ENCODE assay signal across 1 cellular context in the genomic region with DNA sequence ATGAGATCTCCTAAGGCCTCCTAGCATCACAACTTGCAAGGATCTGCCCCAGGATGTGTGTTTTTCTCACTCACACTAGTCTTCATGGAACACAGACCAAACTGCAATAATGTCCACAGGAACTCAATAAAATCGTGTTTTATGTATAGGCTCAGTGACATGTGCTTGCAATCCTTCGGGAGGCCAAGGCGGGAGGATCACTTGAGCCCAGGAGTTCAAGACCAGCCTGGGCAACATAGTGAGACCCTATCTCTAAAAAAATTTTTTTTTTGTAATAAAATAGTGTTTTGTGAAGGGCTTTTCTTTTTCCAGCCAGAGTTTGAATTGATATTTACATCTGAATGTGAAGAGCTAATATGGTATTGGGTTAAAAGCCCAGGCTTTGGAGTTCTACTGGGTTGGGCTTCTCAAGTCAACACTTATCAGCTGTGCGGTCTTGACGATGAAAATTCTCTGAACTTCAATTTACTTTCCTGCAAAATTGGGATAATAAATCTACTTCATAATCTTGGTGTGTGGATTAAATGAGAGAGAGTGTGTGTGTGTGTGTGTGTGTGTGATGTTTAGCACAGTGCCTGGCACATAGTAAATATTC.
TF ChIP-seq lines count a peak whose summit lies in the region.

No MANE protein-coding gene starts in this region.

TF ChIP-seq in IMR-90, 13 proteins besides CTCF, POLR2A, EP300 and RAD21:
- TF ChIP-seq, protein P1, sequence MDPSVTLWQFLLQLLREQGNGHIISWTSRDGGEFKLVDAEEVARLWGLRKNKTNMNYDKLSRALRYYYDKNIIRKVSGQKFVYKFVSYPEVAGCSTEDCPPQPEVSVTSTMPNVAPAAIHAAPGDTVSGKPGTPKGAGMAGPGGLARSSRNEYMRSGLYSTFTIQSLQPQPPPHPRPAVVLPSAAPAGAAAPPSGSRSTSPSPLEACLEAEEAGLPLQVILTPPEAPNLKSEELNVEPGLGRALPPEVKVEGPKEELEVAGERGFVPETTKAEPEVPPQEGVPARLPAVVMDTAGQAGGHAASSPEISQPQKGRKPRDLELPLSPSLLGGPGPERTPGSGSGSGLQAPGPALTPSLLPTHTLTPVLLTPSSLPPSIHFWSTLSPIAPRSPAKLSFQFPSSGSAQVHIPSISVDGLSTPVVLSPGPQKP (IDR thresholded peaks at IDR 0.05; ENCODE audit: borderline replicate concordance, low read depth, low read length) = no peak
- no peak for TF ChIP-seq MXI1 (IDR thresholded peaks at IDR 0.05; ENCODE audit: borderline replicate concordance, low read depth, low read length)
- TF ChIP-seq CHD1 (IDR thresholded peaks at IDR 0.05; ENCODE audit: low read depth, low read length) = no peak
- TF ChIP-seq CEBPB (IDR thresholded peaks at IDR 0.05; ENCODE audit: low read depth, low read length) = no peak
- no peak for TF ChIP-seq MAZ (IDR thresholded peaks at IDR 0.05; ENCODE audit: borderline replicate concordance, low read depth, low read length)
- TF ChIP-seq RFX5 (IDR thresholded peaks at IDR 0.05; ENCODE audit: low read depth, low read length) = no peak
- no peak for TF ChIP-seq NFE2L2 (IDR thresholded peaks at IDR 0.05; ENCODE audit: low read depth, low read length)
- TF ChIP-seq RCOR1 (IDR thresholded peaks at IDR 0.05; ENCODE audit: insufficient replicate concordance, low read length) = no peak
- TF ChIP-seq MAFK (IDR thresholded peaks at IDR 0.05; ENCODE audit: low read depth, low read length) = no peak
- no peak for TF ChIP-seq SMC3 (IDR thresholded peaks at IDR 0.05; ENCODE audit: low read depth, low read length)
- TF ChIP-seq BHLHE40 (IDR thresholded peaks at IDR 0.05; ENCODE audit: low read depth, low read length) = no peak
- TF ChIP-seq FOS (IDR thresholded peaks at IDR 0.05; ENCODE audit: low read depth, low read length) = no peak
- TF ChIP-seq, protein P2, sequence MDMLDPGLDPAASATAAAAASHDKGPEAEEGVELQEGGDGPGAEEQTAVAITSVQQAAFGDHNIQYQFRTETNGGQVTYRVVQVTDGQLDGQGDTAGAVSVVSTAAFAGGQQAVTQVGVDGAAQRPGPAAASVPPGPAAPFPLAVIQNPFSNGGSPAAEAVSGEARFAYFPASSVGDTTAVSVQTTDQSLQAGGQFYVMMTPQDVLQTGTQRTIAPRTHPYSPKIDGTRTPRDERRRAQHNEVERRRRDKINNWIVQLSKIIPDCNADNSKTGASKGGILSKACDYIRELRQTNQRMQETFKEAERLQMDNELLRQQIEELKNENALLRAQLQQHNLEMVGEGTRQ (IDR thresholded peaks at IDR 0.05; ENCODE audit: low read depth, low read length) = no peak
